ENCODE assay signal across 2 cellular contexts in the genomic region with DNA sequence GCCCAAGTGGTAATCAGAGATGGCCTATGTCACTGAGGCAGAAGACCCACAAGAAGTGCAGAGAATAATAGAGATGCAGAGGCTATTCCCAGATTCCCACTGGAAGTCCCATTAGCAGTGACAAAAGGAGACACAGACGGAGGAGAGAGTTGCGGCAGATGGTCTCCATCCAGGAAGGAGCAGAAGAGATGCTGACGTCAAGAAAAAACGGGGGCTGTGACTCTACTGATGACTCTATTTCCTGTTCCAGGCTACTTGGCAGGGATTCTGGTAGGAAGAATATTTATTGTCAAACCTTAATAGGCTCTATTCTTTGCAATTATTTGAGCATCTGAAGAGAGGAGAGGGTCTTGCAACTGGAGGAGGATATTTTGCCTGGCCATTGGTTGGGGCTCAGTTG.
TF ChIP-seq lines count a peak whose summit lies in the region.

No MANE protein-coding gene starts in this region.

TF ChIP-seq in K562, 482 proteins besides CTCF, POLR2A, EP300 and RAD21 (continued from another document):
- TF ChIP-seq, protein P1, sequence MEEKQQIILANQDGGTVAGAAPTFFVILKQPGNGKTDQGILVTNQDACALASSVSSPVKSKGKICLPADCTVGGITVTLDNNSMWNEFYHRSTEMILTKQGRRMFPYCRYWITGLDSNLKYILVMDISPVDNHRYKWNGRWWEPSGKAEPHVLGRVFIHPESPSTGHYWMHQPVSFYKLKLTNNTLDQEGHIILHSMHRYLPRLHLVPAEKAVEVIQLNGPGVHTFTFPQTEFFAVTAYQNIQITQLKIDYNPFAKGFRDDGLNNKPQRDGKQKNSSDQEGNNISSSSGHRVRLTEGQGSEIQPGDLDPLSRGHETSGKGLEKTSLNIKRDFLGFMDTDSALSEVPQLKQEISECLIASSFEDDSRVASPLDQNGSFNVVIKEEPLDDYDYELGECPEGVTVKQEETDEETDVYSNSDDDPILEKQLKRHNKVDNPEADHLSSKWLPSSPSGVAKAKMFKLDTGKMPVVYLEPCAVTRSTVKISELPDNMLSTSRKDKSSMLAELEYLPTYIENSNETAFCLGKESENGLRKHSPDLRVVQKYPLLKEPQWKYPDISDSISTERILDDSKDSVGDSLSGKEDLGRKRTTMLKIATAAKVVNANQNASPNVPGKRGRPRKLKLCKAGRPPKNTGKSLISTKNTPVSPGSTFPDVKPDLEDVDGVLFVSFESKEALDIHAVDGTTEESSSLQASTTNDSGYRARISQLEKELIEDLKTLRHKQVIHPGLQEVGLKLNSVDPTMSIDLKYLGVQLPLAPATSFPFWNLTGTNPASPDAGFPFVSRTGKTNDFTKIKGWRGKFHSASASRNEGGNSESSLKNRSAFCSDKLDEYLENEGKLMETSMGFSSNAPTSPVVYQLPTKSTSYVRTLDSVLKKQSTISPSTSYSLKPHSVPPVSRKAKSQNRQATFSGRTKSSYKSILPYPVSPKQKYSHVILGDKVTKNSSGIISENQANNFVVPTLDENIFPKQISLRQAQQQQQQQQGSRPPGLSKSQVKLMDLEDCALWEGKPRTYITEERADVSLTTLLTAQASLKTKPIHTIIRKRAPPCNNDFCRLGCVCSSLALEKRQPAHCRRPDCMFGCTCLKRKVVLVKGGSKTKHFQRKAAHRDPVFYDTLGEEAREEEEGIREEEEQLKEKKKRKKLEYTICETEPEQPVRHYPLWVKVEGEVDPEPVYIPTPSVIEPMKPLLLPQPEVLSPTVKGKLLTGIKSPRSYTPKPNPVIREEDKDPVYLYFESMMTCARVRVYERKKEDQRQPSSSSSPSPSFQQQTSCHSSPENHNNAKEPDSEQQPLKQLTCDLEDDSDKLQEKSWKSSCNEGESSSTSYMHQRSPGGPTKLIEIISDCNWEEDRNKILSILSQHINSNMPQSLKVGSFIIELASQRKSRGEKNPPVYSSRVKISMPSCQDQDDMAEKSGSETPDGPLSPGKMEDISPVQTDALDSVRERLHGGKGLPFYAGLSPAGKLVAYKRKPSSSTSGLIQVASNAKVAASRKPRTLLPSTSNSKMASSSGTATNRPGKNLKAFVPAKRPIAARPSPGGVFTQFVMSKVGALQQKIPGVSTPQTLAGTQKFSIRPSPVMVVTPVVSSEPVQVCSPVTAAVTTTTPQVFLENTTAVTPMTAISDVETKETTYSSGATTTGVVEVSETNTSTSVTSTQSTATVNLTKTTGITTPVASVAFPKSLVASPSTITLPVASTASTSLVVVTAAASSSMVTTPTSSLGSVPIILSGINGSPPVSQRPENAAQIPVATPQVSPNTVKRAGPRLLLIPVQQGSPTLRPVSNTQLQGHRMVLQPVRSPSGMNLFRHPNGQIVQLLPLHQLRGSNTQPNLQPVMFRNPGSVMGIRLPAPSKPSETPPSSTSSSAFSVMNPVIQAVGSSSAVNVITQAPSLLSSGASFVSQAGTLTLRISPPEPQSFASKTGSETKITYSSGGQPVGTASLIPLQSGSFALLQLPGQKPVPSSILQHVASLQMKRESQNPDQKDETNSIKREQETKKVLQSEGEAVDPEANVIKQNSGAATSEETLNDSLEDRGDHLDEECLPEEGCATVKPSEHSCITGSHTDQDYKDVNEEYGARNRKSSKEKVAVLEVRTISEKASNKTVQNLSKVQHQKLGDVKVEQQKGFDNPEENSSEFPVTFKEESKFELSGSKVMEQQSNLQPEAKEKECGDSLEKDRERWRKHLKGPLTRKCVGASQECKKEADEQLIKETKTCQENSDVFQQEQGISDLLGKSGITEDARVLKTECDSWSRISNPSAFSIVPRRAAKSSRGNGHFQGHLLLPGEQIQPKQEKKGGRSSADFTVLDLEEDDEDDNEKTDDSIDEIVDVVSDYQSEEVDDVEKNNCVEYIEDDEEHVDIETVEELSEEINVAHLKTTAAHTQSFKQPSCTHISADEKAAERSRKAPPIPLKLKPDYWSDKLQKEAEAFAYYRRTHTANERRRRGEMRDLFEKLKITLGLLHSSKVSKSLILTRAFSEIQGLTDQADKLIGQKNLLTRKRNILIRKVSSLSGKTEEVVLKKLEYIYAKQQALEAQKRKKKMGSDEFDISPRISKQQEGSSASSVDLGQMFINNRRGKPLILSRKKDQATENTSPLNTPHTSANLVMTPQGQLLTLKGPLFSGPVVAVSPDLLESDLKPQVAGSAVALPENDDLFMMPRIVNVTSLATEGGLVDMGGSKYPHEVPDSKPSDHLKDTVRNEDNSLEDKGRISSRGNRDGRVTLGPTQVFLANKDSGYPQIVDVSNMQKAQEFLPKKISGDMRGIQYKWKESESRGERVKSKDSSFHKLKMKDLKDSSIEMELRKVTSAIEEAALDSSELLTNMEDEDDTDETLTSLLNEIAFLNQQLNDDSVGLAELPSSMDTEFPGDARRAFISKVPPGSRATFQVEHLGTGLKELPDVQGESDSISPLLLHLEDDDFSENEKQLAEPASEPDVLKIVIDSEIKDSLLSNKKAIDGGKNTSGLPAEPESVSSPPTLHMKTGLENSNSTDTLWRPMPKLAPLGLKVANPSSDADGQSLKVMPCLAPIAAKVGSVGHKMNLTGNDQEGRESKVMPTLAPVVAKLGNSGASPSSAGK (IDR thresholded peaks at IDR 0.05) = 0 out of 2 replicates have a peak, but pooled peaks have one; percentile 15
- no peak for TF ChIP-seq MEF2A (IDR thresholded peaks at IDR 0.05; ENCODE audit: control insufficient read depth, low read depth, low read length)

TF ChIP-seq in SK-N-SH treated with all-trans-retinoic acid at 6 μM for 48 hours, 23 proteins besides CTCF, POLR2A, EP300 and RAD21 (continued from another document):
- TF ChIP-seq, protein P2, sequence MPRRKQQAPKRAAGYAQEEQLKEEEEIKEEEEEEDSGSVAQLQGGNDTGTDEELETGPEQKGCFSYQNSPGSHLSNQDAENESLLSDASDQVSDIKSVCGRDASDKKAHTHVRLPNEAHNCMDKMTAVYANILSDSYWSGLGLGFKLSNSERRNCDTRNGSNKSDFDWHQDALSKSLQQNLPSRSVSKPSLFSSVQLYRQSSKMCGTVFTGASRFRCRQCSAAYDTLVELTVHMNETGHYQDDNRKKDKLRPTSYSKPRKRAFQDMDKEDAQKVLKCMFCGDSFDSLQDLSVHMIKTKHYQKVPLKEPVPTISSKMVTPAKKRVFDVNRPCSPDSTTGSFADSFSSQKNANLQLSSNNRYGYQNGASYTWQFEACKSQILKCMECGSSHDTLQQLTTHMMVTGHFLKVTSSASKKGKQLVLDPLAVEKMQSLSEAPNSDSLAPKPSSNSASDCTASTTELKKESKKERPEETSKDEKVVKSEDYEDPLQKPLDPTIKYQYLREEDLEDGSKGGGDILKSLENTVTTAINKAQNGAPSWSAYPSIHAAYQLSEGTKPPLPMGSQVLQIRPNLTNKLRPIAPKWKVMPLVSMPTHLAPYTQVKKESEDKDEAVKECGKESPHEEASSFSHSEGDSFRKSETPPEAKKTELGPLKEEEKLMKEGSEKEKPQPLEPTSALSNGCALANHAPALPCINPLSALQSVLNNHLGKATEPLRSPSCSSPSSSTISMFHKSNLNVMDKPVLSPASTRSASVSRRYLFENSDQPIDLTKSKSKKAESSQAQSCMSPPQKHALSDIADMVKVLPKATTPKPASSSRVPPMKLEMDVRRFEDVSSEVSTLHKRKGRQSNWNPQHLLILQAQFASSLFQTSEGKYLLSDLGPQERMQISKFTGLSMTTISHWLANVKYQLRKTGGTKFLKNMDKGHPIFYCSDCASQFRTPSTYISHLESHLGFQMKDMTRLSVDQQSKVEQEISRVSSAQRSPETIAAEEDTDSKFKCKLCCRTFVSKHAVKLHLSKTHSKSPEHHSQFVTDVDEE (CRISPR knock-in tag; IDR thresholded peaks at IDR 0.05) = no peak
- TF ChIP-seq, protein P3, sequence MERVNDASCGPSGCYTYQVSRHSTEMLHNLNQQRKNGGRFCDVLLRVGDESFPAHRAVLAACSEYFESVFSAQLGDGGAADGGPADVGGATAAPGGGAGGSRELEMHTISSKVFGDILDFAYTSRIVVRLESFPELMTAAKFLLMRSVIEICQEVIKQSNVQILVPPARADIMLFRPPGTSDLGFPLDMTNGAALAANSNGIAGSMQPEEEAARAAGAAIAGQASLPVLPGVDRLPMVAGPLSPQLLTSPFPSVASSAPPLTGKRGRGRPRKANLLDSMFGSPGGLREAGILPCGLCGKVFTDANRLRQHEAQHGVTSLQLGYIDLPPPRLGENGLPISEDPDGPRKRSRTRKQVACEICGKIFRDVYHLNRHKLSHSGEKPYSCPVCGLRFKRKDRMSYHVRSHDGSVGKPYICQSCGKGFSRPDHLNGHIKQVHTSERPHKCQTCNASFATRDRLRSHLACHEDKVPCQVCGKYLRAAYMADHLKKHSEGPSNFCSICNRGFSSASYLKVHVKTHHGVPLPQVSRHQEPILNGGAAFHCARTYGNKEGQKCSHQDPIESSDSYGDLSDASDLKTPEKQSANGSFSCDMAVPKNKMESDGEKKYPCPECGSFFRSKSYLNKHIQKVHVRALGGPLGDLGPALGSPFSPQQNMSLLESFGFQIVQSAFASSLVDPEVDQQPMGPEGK (CRISPR knock-in tag; IDR thresholded peaks at IDR 0.05; ENCODE audit: borderline replicate concordance) = no peak
- TF ChIP-seq TOX (CRISPR knock-in tag; IDR thresholded peaks at IDR 0.05; ENCODE audit: borderline replicate concordance) (no peak), GLIS3 (CRISPR knock-in tag; IDR thresholded peaks at IDR 0.05) (no peak), RARB (CRISPR knock-in tag; IDR thresholded peaks at IDR 0.05) (no peak), OSR1 (CRISPR knock-in tag; IDR thresholded peaks at IDR 0.05) (no peak), BACH2 (CRISPR knock-in tag; IDR thresholded peaks at IDR 0.05; ENCODE audit: borderline replicate concordance) (no peak), ZC3H10 (CRISPR knock-in tag; IDR thresholded peaks at IDR 0.05) (no peak), ISL1 (CRISPR knock-in tag; IDR thresholded peaks at IDR 0.05) (no peak)
- TF ChIP-seq, protein P4, sequence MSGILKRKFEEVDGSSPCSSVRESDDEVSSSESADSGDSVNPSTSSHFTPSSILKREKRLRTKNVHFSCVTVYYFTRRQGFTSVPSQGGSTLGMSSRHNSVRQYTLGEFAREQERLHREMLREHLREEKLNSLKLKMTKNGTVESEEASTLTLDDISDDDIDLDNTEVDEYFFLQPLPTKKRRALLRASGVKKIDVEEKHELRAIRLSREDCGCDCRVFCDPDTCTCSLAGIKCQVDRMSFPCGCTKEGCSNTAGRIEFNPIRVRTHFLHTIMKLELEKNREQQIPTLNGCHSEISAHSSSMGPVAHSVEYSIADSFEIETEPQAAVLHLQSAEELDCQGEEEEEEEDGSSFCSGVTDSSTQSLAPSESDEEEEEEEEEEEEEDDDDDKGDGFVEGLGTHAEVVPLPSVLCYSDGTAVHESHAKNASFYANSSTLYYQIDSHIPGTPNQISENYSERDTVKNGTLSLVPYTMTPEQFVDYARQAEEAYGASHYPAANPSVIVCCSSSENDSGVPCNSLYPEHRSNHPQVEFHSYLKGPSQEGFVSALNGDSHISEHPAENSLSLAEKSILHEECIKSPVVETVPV (CRISPR knock-in tag; IDR thresholded peaks at IDR 0.05) = no peak
TF ChIP-seq in SK-N-SH treated with all-trans-retinoic acid at 6 μM for 48 hours: peak in this region for 0.
